9 cellular contexts compared by ENCODE assay signal in genomic region chr3:115236496-115236895, GRCh38.
"Had no signal": no experiment of that assay in that cellular context is flagged by ENCODE, and none has a peak within 500 bp of the region (broad histone marks: within the 10 kb centered on the region; RNA-seq: fewer than 3 reads in every experiment).

No MANE protein-coding gene starts in this region.

- H3K36me3 ChIP-seq: HAP-1 had no signal

- H2AFZ ChIP-seq: GM23248 had no signal

- DNase-seq: GM23248, GOT3, H7, HFFc6, IMR-90, KG1 had no signal

- ATAC-seq: HCT116, K562 had no signal

- H3K9ac ChIP-seq: GM23248 had no signal

- H3K9me3 Mint-ChIP-seq: HFFc6 had no signal

- H3K4me3 ChIP-seq: GM23248, HAP-1, K562 had no signal

- H3K4me3 Mint-ChIP-seq: HFFc6 had no signal

- H3K4me1 ChIP-seq: HAP-1 had no signal

- H3K9me3 ChIP-seq: HAP-1 had no signal

- H3K27ac ChIP-seq: GM23248 had no signal

- H3K27ac Mint-ChIP-seq: HFFc6 had no signal
